ENCODE assay signal across 8 cellular contexts in the genomic region with DNA sequence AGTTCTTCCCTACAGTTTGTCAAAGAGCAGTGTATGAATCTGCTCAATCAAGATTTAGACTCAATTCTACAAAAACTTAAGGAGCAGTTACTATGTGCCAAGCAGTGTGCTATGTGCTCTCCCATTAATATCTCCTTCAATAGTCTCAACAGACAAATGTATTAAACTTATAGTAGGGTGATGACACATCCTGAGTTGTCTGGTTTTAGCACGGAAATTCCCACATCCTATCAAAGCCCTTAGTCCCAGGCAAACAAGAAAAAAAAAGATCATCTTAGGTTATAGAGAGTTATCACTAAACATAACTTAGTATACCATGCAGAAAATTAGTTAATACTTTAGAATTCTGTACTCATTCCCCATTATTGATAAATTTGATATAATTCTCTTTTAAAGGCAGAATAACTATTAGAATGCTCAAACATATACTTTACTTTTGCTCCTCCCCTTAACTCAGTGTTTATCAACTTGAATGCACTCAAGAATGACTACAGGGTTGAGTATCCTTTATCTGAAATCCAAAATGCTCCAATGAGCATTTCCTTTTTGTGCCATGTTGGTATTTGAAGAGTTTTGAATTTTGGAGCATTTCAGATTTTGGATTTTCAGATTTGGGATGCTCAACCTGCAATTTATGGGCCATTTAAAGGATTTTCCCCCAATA. TPM values are rescaled to one million over a fixed set of nuclear protein-coding genes. Genes with fewer than 3 reads are reported as not detected.
A peak's percentile ranks its signal among the peaks of the same experiment; 100 is the strongest.
DNase-seq lines count a peak whose midpoint lies in the region; ATAC-seq, FAIRE-seq and TF ChIP-seq lines count a peak whose summit lies in the region.
"Not testable (repeated sequence)": the region's sequence is repeated elsewhere in the genome, so short reads cannot be mapped to it uniquely, and the experiment has no call there.

No MANE protein-coding gene starts in this region.

- POLR2A ChIA-PET in RWPE1 (lab: Yijun Ruan, JAX; ENCODE audit: low non-redundant PET); activated naive CD8-positive, alpha-beta T cell treated with anti-CD3 and anti-CD28 coated beads, Interleukin-2, amount 10 ng/mL, durations not matched to agents 7 days and 5 days (lab: Charles Lee): not testable (repeated sequence)

- not testable (repeated sequence) for ATAC-seq in activated naive CD8-positive, alpha-beta T cell treated with anti-CD3 and anti-CD28 coated beads, Interleukin-2, amount 10 ng/mL, durations not matched to agents 7 days and 5 days (ENCODE audit: low read depth)

- not testable (repeated sequence) for H3K36me3 ChIP-seq in bronchial epithelial cell (ENCODE audit: control insufficient read depth, insufficient read depth, low read length)

- peak; percentile 14 for DNase-seq in A172 (ENCODE audit: low spot score)
- DNase-seq in GM03348 (ENCODE audit: low spot score): peak; percentile 5
- DNase-seq in HT1080 (ENCODE audit: low read depth): peak; percentile 68
- DNase-seq in RWPE1 (ENCODE audit: low spot score): peak; percentile 12
- DNase-seq in activated naive CD8-positive, alpha-beta T cell treated with anti-CD3 and anti-CD28 coated beads, Interleukin-2, amount 10 ng/mL, durations not matched to agents 7 days and 5 days: not testable (repeated sequence)
- peak; percentile 76 for DNase-seq in bronchial epithelial cell (ENCODE audit: low read depth)
- peak; percentile 17 for DNase-seq in fibroblast of peridontal ligament (ENCODE audit: extremely low read depth)
- peak; percentile 41 for DNase-seq in kidney tubule cell (ENCODE audit: low spot score)

- peak overlapping the region; percentile 31 for H3K4me3 Mint-ChIP-seq in activated naive CD8-positive, alpha-beta T cell treated with anti-CD3 and anti-CD28 coated beads, Interleukin-2, amount 10 ng/mL, durations not matched to agents 7 days and 5 days

- H3K27ac ChIP-seq in RWPE1: not testable (repeated sequence)

- not testable (repeated sequence) for TF ChIP-seq CTCF in RWPE1 (conservative IDR thresholded peaks at IDR 0.05; ENCODE audit: low read depth); bronchial epithelial cell (IDR thresholded peaks at IDR 0.05; ENCODE audit: insufficient read depth, low read length, severe bottlenecking)

- not testable (repeated sequence) for H3K27me3 Mint-ChIP-seq in activated naive CD8-positive, alpha-beta T cell treated with anti-CD3 and anti-CD28 coated beads, Interleukin-2, amount 10 ng/mL, durations not matched to agents 7 days and 5 days

- H3K27me3 ChIP-seq in bronchial epithelial cell (ENCODE audit: control insufficient read depth, insufficient read depth, low read length): not testable (repeated sequence)

- H3K27ac Mint-ChIP-seq in activated naive CD8-positive, alpha-beta T cell treated with anti-CD3 and anti-CD28 coated beads, Interleukin-2, amount 10 ng/mL, durations not matched to agents 7 days and 5 days: peak overlapping the region; percentile 36

- H3K4me3 ChIP-seq in bronchial epithelial cell (ENCODE audit: low read depth, low read length): not testable (repeated sequence)

- H3K36me3 Mint-ChIP-seq in activated naive CD8-positive, alpha-beta T cell treated with anti-CD3 and anti-CD28 coated beads, Interleukin-2, amount 10 ng/mL, durations not matched to agents 7 days and 5 days: peaks cover 46% of the 10 kb centered on the region

- not testable (repeated sequence) for H3K9me3 Mint-ChIP-seq in activated naive CD8-positive, alpha-beta T cell treated with anti-CD3 and anti-CD28 coated beads, Interleukin-2, amount 10 ng/mL, durations not matched to agents 7 days and 5 days

- not testable (repeated sequence) for FAIRE-seq in bronchial epithelial cell (lab: Jason Lieb, UNC)

- H3K4me1 Mint-ChIP-seq in activated naive CD8-positive, alpha-beta T cell treated with anti-CD3 and anti-CD28 coated beads, Interleukin-2, amount 10 ng/mL, durations not matched to agents 7 days and 5 days: peaks cover 22% of the 10 kb centered on the region

- CTCF ChIA-PET in RWPE1 (lab: Yijun Ruan, JAX): not testable (repeated sequence)

RNA-seq across cellular contexts. Expression of a gene that starts 20.6 kb away (rescaled TPM):
- 24.4 and 26.5 TPM in 2 replicates for total RNA-seq in A172 (2014; rRNA removed; shearing (Covaris generic))
- 20.4 and 20.5 TPM in 2 replicates for total RNA-seq in HT1080 (2014; rRNA removed; shearing (Covaris generic))
- 17.3 and 21.4 TPM in 2 replicates for polyA plus RNA-seq in HT1080 (2015; cell fraction: cytosol; rRNA removed)
- polyA plus RNA-seq in HT1080 (2015; cell fraction: nucleus; rRNA removed): 30.7 and 37.0 TPM in 2 replicates
- 10 to 100 TPM; 24.2 to 26.4 TPM for total RNA-seq in activated naive CD8-positive, alpha-beta T cell treated with anti-CD3 and anti-CD28 coated beads, Interleukin-2, amount 10 ng/mL, durations not matched to agents 7 days and 5 days
- total RNA-seq in bronchial epithelial cell: 21.9 and 28.2 TPM in 2 replicates

RNA-seq across cellular contexts. Expression of a gene that starts 20.6 kb away (rescaled TPM):
- 1.1 and 2.5 TPM in 2 replicates for total RNA-seq in A172 (2014; rRNA removed; shearing (Covaris generic))
- 0.35 and 0.70 TPM in 2 replicates for total RNA-seq in HT1080 (2014; rRNA removed; shearing (Covaris generic))
- polyA plus RNA-seq in HT1080 (2015; cell fraction: cytosol; rRNA removed): 0.14 and 0.90 TPM in 2 replicates
- 1.9 TPM in 1 of 2 replicates, not detected in the other for polyA plus RNA-seq in HT1080 (2015; cell fraction: nucleus; rRNA removed)
- total RNA-seq in activated naive CD8-positive, alpha-beta T cell treated with anti-CD3 and anti-CD28 coated beads, Interleukin-2, amount 10 ng/mL, durations not matched to agents 7 days and 5 days: 1 to 10 TPM; 1.3 to 1.6 TPM
- 0.26 and 0.38 TPM in 2 replicates for total RNA-seq in bronchial epithelial cell
